8 cellular contexts compared by ENCODE assay signal in genomic region chr3:108914774-108915641, GRCh38. TPM values are rescaled to one million over a fixed set of nuclear protein-coding genes. Genes with fewer than 3 reads are reported as not detected.
DNase-seq lines count a peak whose midpoint lies in the region; ATAC-seq, FAIRE-seq and TF ChIP-seq lines count a peak whose summit lies in the region.

No MANE protein-coding gene starts in this region.

- H3K79me2 ChIP-seq in astrocyte (ENCODE audit: insufficient read depth, low read length): no peaks in the 10 kb centered on the region

- H3K36me3 ChIP-seq in astrocyte (ENCODE audit: insufficient read depth, low read length): no peaks in the 10 kb centered on the region
- no peaks in the 10 kb centered on the region for H3K36me3 ChIP-seq in iPS DF 6.9 (ENCODE audit: control insufficient read depth, insufficient read depth, low read length)

- H3K27me3 ChIP-seq in astrocyte (ENCODE audit: insufficient read depth, low read length): no peaks in the 10 kb centered on the region
- H3K27me3 ChIP-seq in iPS DF 6.9 (ENCODE audit: control insufficient read depth, insufficient read depth, low read length): no peaks in the 10 kb centered on the region

- no peak overlapping the region for H2AFZ ChIP-seq in astrocyte (ENCODE audit: low read depth, low read length)

- no peak overlapping the region for H3K27ac Mint-ChIP-seq in astrocyte (ENCODE audit: unreplicated experiment)

- peaks cover 3% of the 10 kb centered on the region for H3K27me3 Mint-ChIP-seq in astrocyte (ENCODE audit: low read depth, unreplicated experiment)

- H3K9ac ChIP-seq in astrocyte (ENCODE audit: low read length): no peak overlapping the region

- H3K9me3 ChIP-seq in astrocyte (ENCODE audit: insufficient read depth, low read depth, low read length) (no peaks in the 10 kb centered on the region), iPS DF 6.9 (ENCODE audit: control insufficient read depth, insufficient read depth, low read length) (no peaks in the 10 kb centered on the region)

- H3K27ac ChIP-seq in astrocyte (ENCODE audit: low read depth, low read length): no peak overlapping the region
- no peak overlapping the region for H3K27ac ChIP-seq in iPS DF 6.9 (ENCODE audit: low read length)

- peak; percentile 84 for DNase-seq in A172 (ENCODE audit: low spot score)
- DNase-seq in NCI-H1436 treated with DMSO at 0.1 percent for 48 hours (lab: John Stamatoyannopoulos, UW): peak; percentile 48
- DNase-seq in T-helper 22 cell (ENCODE audit: low read depth): peak; percentile 28
- peak; percentile 41 for DNase-seq in astrocyte (ENCODE audit: low read depth)
- DNase-seq in iPS DF 6.9 (ENCODE audit: low read depth, low spot score): peak; percentile 76
- peak; percentile 45 to 53 for DNase-seq in stimulated activated CD4-positive, alpha-beta T cell treated with anti-CD3 and anti-CD28 coated beads, Interleukin-15, amount 100 ng/mL, for 48 hours (ENCODE audit: low read depth in 2 of 2)

- no peak overlapping the region for H3K4me3 Mint-ChIP-seq in astrocyte (ENCODE audit: unreplicated experiment)

- TF ChIP-seq CTCF in astrocyte (IDR thresholded peaks at IDR 0.05; ENCODE audit: insufficient read depth, low read depth, low read length): peak; percentile 91

- no peaks in the 10 kb centered on the region for H3K9me3 Mint-ChIP-seq in astrocyte (ENCODE audit: unreplicated experiment)

- no peak overlapping the region for H3K4me2 ChIP-seq in astrocyte (ENCODE audit: low read length)

- ATAC-seq in GM18505 (IDR thresholded peaks at IDR 0.05; ENCODE audit: unreplicated experiment): peak; percentile 95
- ATAC-seq in HG02938 (IDR thresholded peaks at IDR 0.05; ENCODE audit: unreplicated experiment): peak; percentile 96

- H3K4me1 ChIP-seq in astrocyte (ENCODE audit: insufficient read depth, low read length) (peaks cover 4% of the 10 kb centered on the region), iPS DF 6.9 (ENCODE audit: control insufficient read depth, insufficient read depth, low read length) (no peaks in the 10 kb centered on the region)

- no peaks in the 10 kb centered on the region for H4K20me1 ChIP-seq in astrocyte (ENCODE audit: insufficient read depth, low read length)

- H3K4me3 ChIP-seq in astrocyte (ENCODE audit: insufficient read depth, low read depth, low read length) (no peak overlapping the region), iPS DF 6.9 (ENCODE audit: low read length) (no peak overlapping the region)

- no CpG with 5 or more reads among the region's 6 CpGs for WGBS in iPS DF 6.9 (ENCODE audit: insufficient coverage, insufficient read length)

- peaks cover 5% of the 10 kb centered on the region for H3K4me1 Mint-ChIP-seq in astrocyte (ENCODE audit: low read depth, unreplicated experiment)

- FAIRE-seq in astrocyte (lab: Jason Lieb, UNC): peak; percentile 49

- no peaks in the 10 kb centered on the region for H3K36me3 Mint-ChIP-seq in astrocyte (ENCODE audit: low read depth, unreplicated experiment)

- TF ChIP-seq POLR2A in GM18505 (IDR thresholded peaks at IDR 0.05; ENCODE audit: borderline replicate concordance, extremely low read depth, insufficient read depth, insufficient read length): no peak

RNA-seq across cellular contexts. Expression of gene GUCA1C, which starts 38.7 kb away (rescaled TPM):
- not detected in 2 replicates for total RNA-seq in A172 (2014; rRNA removed; shearing (Covaris generic))
- not detected in 2 replicates for total RNA-seq in astrocyte

Comparison
In these comparisons a context has a peak if more than half of its experiments do, and no peak if none do; other contexts are left out.
1. DNase-seq: peak in every context shown above with its lines; median percentile 84 in A172; 76 in iPS DF 6.9; 49 in stimulated activated CD4-positive, alpha-beta T cell treated with anti-CD3 and anti-CD28 coated beads, Interleukin-15, amount 100 ng/mL, for 48 hours; 48 in NCI-H1436 treated with DMSO at 0.1 percent for 48 hours; 41 in astrocyte; 28 in T-helper 22 cell.